ENCODE assay signal across 8 cellular contexts in the genomic region with DNA sequence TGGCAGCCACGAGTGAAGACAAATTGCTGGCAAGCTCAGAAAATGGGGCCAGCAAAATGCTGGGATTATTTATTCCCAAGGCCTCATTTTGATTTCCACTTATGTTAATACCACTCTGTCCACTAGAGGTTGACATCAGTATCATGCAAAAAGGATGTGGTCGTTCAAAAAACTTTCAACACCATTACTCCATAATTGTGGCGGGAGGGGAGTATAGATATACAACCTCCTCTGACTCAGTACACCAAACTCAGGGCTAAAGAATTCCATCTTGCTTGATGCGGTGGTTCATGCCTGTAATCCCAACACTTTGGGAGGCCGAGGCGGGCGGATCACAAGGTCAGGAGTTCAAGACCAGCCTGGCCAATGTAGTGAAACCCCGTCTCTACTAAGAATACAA.
A peak's percentile ranks its signal among the peaks of the same experiment; 100 is the strongest.
DNase-seq lines count a peak whose midpoint lies in the region; ATAC-seq and TF ChIP-seq lines count a peak whose summit lies in the region.
"Not testable (repeated sequence)": the region's sequence is repeated elsewhere in the genome, so short reads cannot be mapped to it uniquely, and the experiment has no call there.

No MANE protein-coding gene starts in this region.

- not testable (repeated sequence) for H3F3A ChIP-seq in PC-3 (ENCODE audit: low read length, unreplicated experiment)

- H3K36me3 Mint-ChIP-seq in natural killer cell treated with Interleukin-12 subunit alpha and Interleukin-12 subunit beta and Interleukin-15 and Interleukin-18, amount 100 ng/mL, for 72 hours: not testable (repeated sequence)

- not testable (repeated sequence) for ATAC-seq in PC-3
- ATAC-seq in natural killer cell treated with Interleukin-12 subunit alpha and Interleukin-12 subunit beta and Interleukin-15 and Interleukin-18, amount 100 ng/mL, for 72 hours: peak; percentile 57 to 70

- peaks cover 0 to 17% of the 10 kb centered on the region in 2 donors for H3K4me1 Mint-ChIP-seq in natural killer cell treated with Interleukin-12 subunit alpha and Interleukin-12 subunit beta and Interleukin-15 and Interleukin-18, amount 100 ng/mL, for 72 hours (ENCODE audit: low read depth in 2 of 2)

- H3K9me2 ChIP-seq in PC-3 (replicated peaks; ENCODE audit: low read length): not testable (repeated sequence)

- not testable (repeated sequence) for H3K27ac ChIP-seq in PC-3 (ENCODE audit: low read length)

- not testable (repeated sequence) for H2AFZ ChIP-seq in PC-3 (ENCODE audit: low read length)

- not testable (repeated sequence) for H3K9me3 ChIP-seq in PC-3 (ENCODE audit: low read length)

- H3K4me2 ChIP-seq in PC-3 (ENCODE audit: low read length): not testable (repeated sequence)

- POLR2A ChIA-PET in PC-3 (lab: Charles Lee; ENCODE audit: unreplicated experiment): not testable (repeated sequence)

- not testable (repeated sequence) for H3K4me1 ChIP-seq in PC-3 (ENCODE audit: insufficient read depth, low read length)

- not testable (repeated sequence) for BruUV-seq in PC-3 (replicated peaks; lab: Mats Ljungman, UMichigan)

- H3K9ac ChIP-seq in PC-3 (ENCODE audit: low read length): not testable (repeated sequence)

- not testable (repeated sequence) for H3K27ac Mint-ChIP-seq in natural killer cell treated with Interleukin-12 subunit alpha and Interleukin-12 subunit beta and Interleukin-15 and Interleukin-18, amount 100 ng/mL, for 72 hours

- not testable (repeated sequence) for H3K27me3 Mint-ChIP-seq in natural killer cell treated with Interleukin-12 subunit alpha and Interleukin-12 subunit beta and Interleukin-15 and Interleukin-18, amount 100 ng/mL, for 72 hours

- not testable (repeated sequence) for H3K9me3 Mint-ChIP-seq in natural killer cell treated with Interleukin-12 subunit alpha and Interleukin-12 subunit beta and Interleukin-15 and Interleukin-18, amount 100 ng/mL, for 72 hours

- TF ChIP-seq CTCF in GM13977 (IDR thresholded peaks at IDR 0.05; ENCODE audit: extremely low read depth, insufficient read depth, missing control alignments): peak; percentile 8
- peak; percentile 26 for TF ChIP-seq CTCF in PC-3 (conservative IDR thresholded peaks at IDR 0.05; ENCODE audit: low read depth, low read length)
- TF ChIP-seq CTCF in WI38 (IDR thresholded peaks at IDR 0.05; ENCODE audit: low read depth, low read length): peak; percentile 20; the same call in 1 of the 2 replicates
- peak; percentile 38 for TF ChIP-seq CTCF in cardiac fibroblast (IDR thresholded peaks at IDR 0.05; ENCODE audit: low read depth, low read length)
- TF ChIP-seq CTCF in fibroblast of villous mesenchyme (IDR thresholded peaks at IDR 0.05; ENCODE audit: insufficient read depth, low read depth, low read length): peak; percentile 33

- H3K36me3 ChIP-seq in PC-3 (ENCODE audit: low read depth, low read length): not testable (repeated sequence)

- not testable (repeated sequence) for H3K4me3 ChIP-seq in PC-3 (ENCODE audit: low read length); WI38 (ENCODE audit: low read depth, low read length); cardiac fibroblast (replicated peaks in 1 of 2; ENCODE audit: low read depth in 2 of 2, low read length in 2 of 2); fibroblast of villous mesenchyme (ENCODE audit: low read depth, low read length)

- intact Hi-C loops in PC-3 (cut with micrococcal nuclease): not testable (repeated sequence)

- DNase-seq in ACHN: peak; percentile 13
- DNase-seq in GM13977 (ENCODE audit: low spot score); natural killer cell treated with Interleukin-12 subunit alpha and Interleukin-12 subunit beta and Interleukin-15 and Interleukin-18, amount 100 ng/mL, for 72 hours (ENCODE audit: low spot score): not testable (repeated sequence)
- peak; percentile 69 for DNase-seq in LHCN-M2 (ENCODE audit: low read depth)
- DNase-seq in PC-3: peak; percentile 47
- peak; percentile 81 to 93 for DNase-seq in cardiac fibroblast (ENCODE audit: low read depth in 2 of 2)
- DNase-seq in fibroblast of villous mesenchyme (ENCODE audit: low read depth): peak; percentile 83

- H3K79me2 ChIP-seq in PC-3 (ENCODE audit: low read length): not testable (repeated sequence)

- not testable (repeated sequence) for H4K20me1 ChIP-seq in PC-3 (ENCODE audit: low read length)

- H3K27me3 ChIP-seq in PC-3 (ENCODE audit: low read length): not testable (repeated sequence)

- in situ Hi-C loops in ACHN (cut with HindIII; ENCODE audit: low pct_ligation_motif_present, low pct_unique_long_range_greater_than_20kb, low sequenced_read_pairs); GM13977 (cut with MboI; ENCODE audit: low pct_unique_long_range_greater_than_20kb, low sequenced_read_pairs, unreplicated experiment): not testable (repeated sequence)

- CTCF ChIA-PET in PC-3 (lab: Charles Lee): not testable (repeated sequence)

- H3K4me3 Mint-ChIP-seq in natural killer cell treated with Interleukin-12 subunit alpha and Interleukin-12 subunit beta and Interleukin-15 and Interleukin-18, amount 100 ng/mL, for 72 hours: not testable (repeated sequence)
